ENCODE assay signal across 8 cellular contexts in the genomic region with DNA sequence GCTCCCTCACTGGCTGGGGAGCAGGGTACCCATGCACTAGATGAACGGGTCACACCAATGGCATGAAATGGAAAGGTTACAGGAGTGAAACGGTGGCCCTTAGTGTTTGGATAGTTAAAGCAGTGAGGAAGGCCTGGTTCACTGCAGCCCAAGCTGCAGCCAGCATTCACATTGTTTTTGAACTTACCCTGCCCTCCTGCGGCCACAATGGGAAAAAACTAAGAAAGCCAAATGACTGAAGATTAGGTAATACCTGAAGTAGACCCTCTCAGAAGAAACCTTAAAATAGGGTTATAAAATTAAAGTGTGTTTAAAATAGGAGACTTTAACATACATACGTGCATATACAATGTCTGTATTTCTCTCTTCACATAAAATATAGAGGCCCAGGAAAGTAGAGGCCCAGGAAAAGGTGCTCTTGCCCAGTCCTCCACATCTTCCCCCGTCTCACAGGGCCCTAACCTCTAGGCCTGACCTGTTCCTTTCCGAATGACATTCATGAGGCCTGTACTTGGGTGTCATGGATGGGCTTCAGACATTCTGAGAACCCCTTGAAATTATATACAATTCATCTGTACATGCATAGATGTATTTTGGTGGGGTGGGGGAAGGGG. TPM values are rescaled to one million over a fixed set of nuclear protein-coding genes. Genes with fewer than 3 reads are reported as not detected.
DNase-seq lines count a peak whose midpoint lies in the region; ATAC-seq, FAIRE-seq and TF ChIP-seq lines count a peak whose summit lies in the region.

No MANE protein-coding gene starts in this region.

- TF ChIP-seq CTCF in C4-2B (conservative IDR thresholded peaks at IDR 0.05) (peak; percentile 70), OCI-LY3 (IDR thresholded peaks at IDR 0.05; ENCODE audit: low read depth, low read length) (peak; percentile 89), esophagus muscularis mucosa (IDR thresholded peaks at IDR 0.05) (peak; percentile 71 to 80 (median 73))

- no peak for TF ChIP-seq POLR2A in esophagus muscularis mucosa (IDR thresholded peaks at IDR 0.05; ENCODE audit: low read depth)

- no peaks in the 10 kb centered on the region for H4K20me1 ChIP-seq in OCI-LY3 (ENCODE audit: insufficient read depth, low read length)

- H3K27ac Mint-ChIP-seq in naive B cell: no peak overlapping the region

- H3K4me1 ChIP-seq in OCI-LY3 (ENCODE audit: low read length): peaks cover 42% of the 10 kb centered on the region
- peaks cover 0 to 5% (median 0%) of the 10 kb centered on the region in 4 donors for H3K4me1 ChIP-seq in esophagus muscularis mucosa

- H2AFZ ChIP-seq in OCI-LY3 (ENCODE audit: low read depth, low read length): peak overlapping the region; percentile 68

- intact Hi-C loops in esophagus muscularis mucosa (cut with DNase I): loop anchor here (1.0 to 5.0 kb wide), 2 partner anchors 60 to 103 kb away; partner anchors contain the start of genes AUP1, DQX1 and HTRA2

- ATAC-seq in naive B cell (ENCODE audit: low read depth in 2 of 2): peak; percentile 93 to 96

- no peak overlapping the region for H3K4me3 ChIP-seq in OCI-LY3 (ENCODE audit: low read length)
- H3K4me3 ChIP-seq in esophagus muscularis mucosa: no peak overlapping the region

- H3K36me3 Mint-ChIP-seq in naive B cell: no peaks in the 10 kb centered on the region

- WGBS in esophagus muscularis mucosa: 21% methylated on average over 6 of the region's 6 CpGs

- FAIRE-seq in HTR-8/SVneo (lab: Jason Lieb, UNC): peak; percentile 66

- no peak overlapping the region for H3K4me2 ChIP-seq in OCI-LY3 (ENCODE audit: low read length)

- H3K4me1 Mint-ChIP-seq in naive B cell: peaks cover 4 to 15% (median 5%) of the 10 kb centered on the region in 3 donors

- H3K9me3 ChIP-seq in OCI-LY3 (ENCODE audit: insufficient read depth, low read length) (no peaks in the 10 kb centered on the region), esophagus muscularis mucosa (no peaks in the 10 kb centered on the region)

- H3K36me3 ChIP-seq in OCI-LY3 (replicated peaks; ENCODE audit: low read depth, low read length) (no peaks in the 10 kb centered on the region), esophagus muscularis mucosa (no peaks in the 10 kb centered on the region)

- no peak overlapping the region for H3K4me3 Mint-ChIP-seq in naive B cell

- H3K27me3 Mint-ChIP-seq in naive B cell: peaks cover 13 to 29% (median 13%) of the 10 kb centered on the region in 3 donors

- 0 out of 2 replicates have a peak, but pooled peaks cover 8% of the 10 kb centered on the region for H3K27me3 ChIP-seq in OCI-LY3 (ENCODE audit: low read depth, low read length)
- peaks cover 0 to 28% (median 0%) of the 10 kb centered on the region in 4 donors for H3K27me3 ChIP-seq in esophagus muscularis mucosa

- H3K9ac ChIP-seq in OCI-LY3 (ENCODE audit: low read length): no peak overlapping the region

- H3K27ac ChIP-seq in C4-2B: no peak overlapping the region
- no peak overlapping the region for H3K27ac ChIP-seq in OCI-LY3 (ENCODE audit: low read length)
- no peak overlapping the region for H3K27ac ChIP-seq in esophagus muscularis mucosa (replicated peaks in 1 of 4)
- no peak overlapping the region for H3K27ac ChIP-seq in substantia nigra (ENCODE audit: low read depth, low read length, poor library complexity, severe bottlenecking)

- DNase-seq in GM19240 (ENCODE audit: insufficient read length, low spot score): peak; percentile 35
- DNase-seq in HTR-8/SVneo (ENCODE audit: insufficient read length, low spot score): peak; percentile 86
- DNase-seq in activated T-cell treated with anti-CD3 and anti-CD28 coated beads for 24 hours (ENCODE audit: low read depth): peak; percentile 44
- DNase-seq in esophagus muscularis mucosa (ENCODE audit: extremely low spot score): no peak
- DNase-seq in naive B cell: peak; percentile 69
- DNase-seq in substantia nigra (lab: John Stamatoyannopoulos, UW): peak in 34 of 49 donors; percentile 6 to 66 (median 39)

- H3K79me2 ChIP-seq in OCI-LY3 (ENCODE audit: low read length): no peaks in the 10 kb centered on the region

- no peak for TF ChIP-seq EP300 in esophagus muscularis mucosa (IDR thresholded peaks at IDR 0.05)

- no peaks in the 10 kb centered on the region for H3K9me3 Mint-ChIP-seq in naive B cell

RNA-seq across cellular contexts. Expression of gene DOK1, which starts 33.3 kb away (rescaled TPM):
- 10 to 100 TPM; 11.9 to 26.5 (median 19.3) TPM for total RNA-seq in esophagus muscularis mucosa
- polyA plus RNA-seq in naive B cell (ENCODE audit: low read depth in 6 of 6): 10 to 100 TPM; 21.2 to 44.1 (median 34.3) TPM

RNA-seq across cellular contexts. Expression of gene LOXL3, which starts 34.0 kb away (rescaled TPM):
- total RNA-seq in esophagus muscularis mucosa: 1 to 10 TPM; 7.1 to 8.6 (median 7.7) TPM
- under 1 TPM in 2 of 6 donors, not detected in 4; 0.25 to 0.29 TPM for polyA plus RNA-seq in naive B cell (ENCODE audit: low read depth in 6 of 6)

RNA-seq across cellular contexts. Expression of gene HTRA2, which starts 58.0 kb away (rescaled TPM):
- 10 to 100 TPM; 29.7 to 37.9 (median 31.9) TPM for total RNA-seq in esophagus muscularis mucosa
- 10 to 100 TPM; 33.0 to 52.0 (median 44.7) TPM for polyA plus RNA-seq in naive B cell (ENCODE audit: low read depth in 6 of 6)

RNA-seq across cellular contexts. Expression of gene AUP1, which starts 58.3 kb away (rescaled TPM):
- total RNA-seq in esophagus muscularis mucosa: 10 to 100 TPM; 83.6 to 95.1 (median 89.6) TPM
- polyA plus RNA-seq in naive B cell (ENCODE audit: low read depth in 6 of 6): 100 to 1,000 TPM in 3 of 6 donors, 10 to 100 TPM in 3; 83.3 to 155 (median 99.9) TPM
